25 cellular contexts compared by ENCODE assay signal in the genomic region with DNA sequence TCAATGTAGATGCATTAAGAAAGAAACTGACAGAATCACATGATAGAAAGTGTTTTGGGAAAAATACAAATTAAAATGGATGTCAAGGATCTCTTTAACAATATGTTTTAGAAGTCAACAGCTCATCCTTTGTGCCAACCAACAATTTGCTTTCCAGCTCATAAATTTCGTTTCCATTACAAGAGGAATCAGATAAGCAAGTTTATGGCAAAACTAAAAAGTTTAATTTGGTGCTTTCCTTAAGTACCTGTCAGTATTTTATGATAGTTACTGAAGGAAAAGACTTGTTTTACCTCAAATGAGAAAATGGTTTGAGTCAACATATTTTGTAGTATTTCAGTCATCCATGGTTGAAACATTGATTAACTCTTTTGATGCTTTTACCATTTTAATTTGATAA.
DNase-seq lines count a peak whose midpoint lies in the region; ATAC-seq and TF ChIP-seq lines count a peak whose summit lies in the region.
"Had no signal": no experiment of that assay in that cellular context is flagged by ENCODE, and none has a peak within 500 bp of the region (broad histone marks: within the 10 kb centered on the region; RNA-seq: fewer than 3 reads in every experiment).

No MANE protein-coding gene starts in this region.

- H3K9me3 Mint-ChIP-seq in MCF 10A (ENCODE audit: unreplicated experiment), result no peaks in the 10 kb centered on the region
- H3K9me3 Mint-ChIP-seq: CD14-positive monocyte; CD4-positive, alpha-beta memory T cell; CD8-positive, alpha-beta memory T cell had no signal

- H3K27me3 Mint-ChIP-seq in MCF 10A (ENCODE audit: insufficient read depth, unreplicated experiment), result no peaks in the 10 kb centered on the region
- H3K27me3 Mint-ChIP-seq: CD4-positive, alpha-beta memory T cell; CD4-positive, CD25-positive, alpha-beta regulatory T cell; CD8-positive, alpha-beta memory T cell had no signal

- no peaks in the 10 kb centered on the region for H3F3A ChIP-seq in GM23248 (ENCODE audit: insufficient read depth)

- H4K20me1 ChIP-seq in GM23248 (ENCODE audit: insufficient read depth), result no peaks in the 10 kb centered on the region
- H4K20me1 ChIP-seq: BLaER1 had no signal

- H3K4me2 ChIP-seq in GM23248 (ENCODE audit: unreplicated experiment), result no peak overlapping the region
- H3K4me2 ChIP-seq: BLaER1 had no signal

- H3K4me1 ChIP-seq in HEK293 (ENCODE audit: control insufficient read depth, insufficient read depth, low read length) (peaks cover 20% of the 10 kb centered on the region), GM23248 (ENCODE audit: insufficient read depth) (peaks cover 7% of the 10 kb centered on the region)
- H3K4me1 ChIP-seq: BE2C, BLaER1 had no signal

- H3K27ac ChIP-seq in HEK293 (ENCODE audit: extremely low read depth, low read depth, low read length) (no peak overlapping the region), GM23248 (no peak overlapping the region)
- H3K27ac ChIP-seq: BLaER1 had no signal

- CTCF ChIA-PET in HEK293 (lab: Yijun Ruan, JAX), result no interaction called here
- CTCF ChIA-PET in MCF 10A (lab: Yijun Ruan, JAX), result no interaction called here

- H3K36me3 Mint-ChIP-seq in MCF 10A (ENCODE audit: insufficient read depth, unreplicated experiment), result peaks cover 6% of the 10 kb centered on the region

- H3K9ac ChIP-seq in GM23248, result no peak overlapping the region
- H3K9ac ChIP-seq: BLaER1 had no signal

- DNase-seq in NCI-H345 (lab: John Stamatoyannopoulos, UW), result peak; percentile 25
- no peak for DNase-seq in NCI-H345 treated with DMSO at 0.1 percent for 48 hours (lab: John Stamatoyannopoulos, UW; ENCODE audit: unreplicated experiment)
- DNase-seq in DMS79 treated with DMSO at 0.1 percent for 48 hours (lab: John Stamatoyannopoulos, UW), result peak; percentile 94
- DNase-seq in NCI-H69 (lab: John Stamatoyannopoulos, UW), result peak; percentile 65
- DNase-seq in MCF 10A (ENCODE audit: unreplicated experiment), result no peak
- DNase-seq in GM23248, result no peak
- DNase-seq: 8988T; ACHN; BE2C; C1 segment of cervical spinal cord; CD4-positive, alpha-beta memory T cell; CD4-positive, CD25-positive, alpha-beta regulatory T cell; CD8-positive, alpha-beta memory T cell; COR-L47; DMS 273 treated with DMSO at 0.1 percent for 48 hours; DMS153; DMS53; DND-41; EL; GDM1 had no signal

- no peak overlapping the region for H3K4me3 Mint-ChIP-seq in MCF 10A (ENCODE audit: unreplicated experiment)
- H3K4me3 Mint-ChIP-seq: CD14-positive monocyte; CD4-positive, alpha-beta memory T cell; CD4-positive, CD25-positive, alpha-beta regulatory T cell; CD8-positive, alpha-beta memory T cell had no signal

- H3K27me3 ChIP-seq in GM23248 (replicated peaks; ENCODE audit: insufficient read depth), result no peaks in the 10 kb centered on the region
- H3K27me3 ChIP-seq: BE2C, BLaER1 had no signal

- intact Hi-C loops in MCF 10A (cut with micrococcal nuclease), result no loop called here

- no peaks in the 10 kb centered on the region for H3K9me2 ChIP-seq in GM23248 (ENCODE audit: insufficient read depth)

- BruUV-seq in MCF 10A (replicated peaks; lab: Mats Ljungman, UMichigan), result no TSS peak

- H3K4me3 ChIP-seq in HEK293 (ENCODE audit: low read depth, low read length) (no peak overlapping the region), GM23248 (no peak overlapping the region)
- H3K4me3 ChIP-seq: BLaER1, GM12878 had no signal

- WGBS in GM23248 (ENCODE audit: low coverage in 1 of 2, low lambda C conversion rate in 2 of 2, missing lambda C conversion rate in 2 of 2), 2 experiments, result 95% methylated on average over 1 of the region's 1 CpG

- H3K27ac Mint-ChIP-seq in MCF 10A (ENCODE audit: low read depth, unreplicated experiment), result no peak overlapping the region
- H3K27ac Mint-ChIP-seq: CD14-positive monocyte; CD4-positive, alpha-beta memory T cell; CD4-positive, CD25-positive, alpha-beta regulatory T cell had no signal

- peaks cover 20% of the 10 kb centered on the region for H3K4me1 Mint-ChIP-seq in MCF 10A (ENCODE audit: insufficient read depth, unreplicated experiment)

- H3K79me2 ChIP-seq in GM23248 (ENCODE audit: insufficient read depth), result no peaks in the 10 kb centered on the region

- H3K36me3 ChIP-seq in HEK293 (ENCODE audit: control insufficient read depth in 2 of 2, insufficient read depth in 1 of 2, low read length in 2 of 2) (no peaks in the 10 kb centered on the region), GM23248 (ENCODE audit: low read depth) (no peaks in the 10 kb centered on the region)
- H3K36me3 ChIP-seq: BE2C, BLaER1 had no signal

- no peak for TF ChIP-seq CTCF in HEK293 (tag by site-specific recombination; IDR thresholded peaks at IDR 0.05)
- no peak for TF ChIP-seq CTCF in MCF 10A (IDR thresholded peaks at IDR 0.05; ENCODE audit: unreplicated experiment)

- H2AFZ ChIP-seq in GM23248, result no peak overlapping the region

- POLR2A ChIA-PET in HEK293 (lab: Yijun Ruan, JAX), result no interaction called here
- POLR2A ChIA-PET in MCF 10A (lab: Yijun Ruan, JAX), result interaction anchor here (0.6 kb wide), 1 partner anchor 147 kb away, joined by 4 read pairs; no protein-coding TSS in a partner anchor

- no peak for ATAC-seq in HG02970 (IDR thresholded peaks at IDR 0.05; ENCODE audit: low FRiP score, unreplicated experiment)
- ATAC-seq: GM12878 had no signal

- in situ Hi-C loops in GM23248 (cut with MboI), result no loop called here

- no peaks in the 10 kb centered on the region for H3K9me3 ChIP-seq in HEK293 (ENCODE audit: control insufficient read depth, insufficient read depth, low read depth, low read length)
- no peaks in the 10 kb centered on the region for H3K9me3 ChIP-seq in GM23248 (ENCODE audit: low read depth)
- H3K9me3 ChIP-seq: BE2C, BLaER1 had no signal

TF ChIP-seq in HEK293, 187 proteins besides CTCF, POLR2A, EP300 and RAD21 (continues in another document):
- TF ChIP-seq, protein P1, sequence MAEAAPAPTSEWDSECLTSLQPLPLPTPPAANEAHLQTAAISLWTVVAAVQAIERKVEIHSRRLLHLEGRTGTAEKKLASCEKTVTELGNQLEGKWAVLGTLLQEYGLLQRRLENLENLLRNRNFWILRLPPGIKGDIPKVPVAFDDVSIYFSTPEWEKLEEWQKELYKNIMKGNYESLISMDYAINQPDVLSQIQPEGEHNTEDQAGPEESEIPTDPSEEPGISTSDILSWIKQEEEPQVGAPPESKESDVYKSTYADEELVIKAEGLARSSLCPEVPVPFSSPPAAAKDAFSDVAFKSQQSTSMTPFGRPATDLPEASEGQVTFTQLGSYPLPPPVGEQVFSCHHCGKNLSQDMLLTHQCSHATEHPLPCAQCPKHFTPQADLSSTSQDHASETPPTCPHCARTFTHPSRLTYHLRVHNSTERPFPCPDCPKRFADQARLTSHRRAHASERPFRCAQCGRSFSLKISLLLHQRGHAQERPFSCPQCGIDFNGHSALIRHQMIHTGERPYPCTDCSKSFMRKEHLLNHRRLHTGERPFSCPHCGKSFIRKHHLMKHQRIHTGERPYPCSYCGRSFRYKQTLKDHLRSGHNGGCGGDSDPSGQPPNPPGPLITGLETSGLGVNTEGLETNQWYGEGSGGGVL (tag by site-specific recombination; IDR thresholded peaks at IDR 0.05), result no peak
- TF ChIP-seq ZNF274 (IDR thresholded peaks at IDR 0.05; ENCODE audit: low read length) (no peak), ZNF274 (tag by site-specific recombination; IDR thresholded peaks at IDR 0.05; ENCODE audit: borderline replicate concordance) (no peak), ZNF596 (tag by site-specific recombination; IDR thresholded peaks at IDR 0.05) (0 out of 2 replicates have a peak, but pooled peaks have one; percentile 13), OSR2 (tag by site-specific recombination; IDR thresholded peaks at IDR 0.05) (peak; percentile 62; the same call in 1 of the 2 replicates), ZNF24 (tag by site-specific recombination; IDR thresholded peaks at IDR 0.05) (no peak), ZEB2 (tag by site-specific recombination; IDR thresholded peaks at IDR 0.05) (no peak), ZNF335 (tag by site-specific recombination; conservative IDR thresholded peaks at IDR 0.05) (no peak), ZNF76 (tag by site-specific recombination; IDR thresholded peaks at IDR 0.05; ENCODE audit: borderline replicate concordance, low read depth) (no peak), ZNF211 (tag by site-specific recombination; IDR thresholded peaks at IDR 0.05; ENCODE audit: low read depth) (no peak), IKZF3 (tag by site-specific recombination; IDR thresholded peaks at IDR 0.05) (no peak), ZNF416 (tag by site-specific recombination; IDR thresholded peaks at IDR 0.05) (no peak), ZNF670 (tag by site-specific recombination; IDR thresholded peaks at IDR 0.05; ENCODE audit: low read depth) (no peak)
- TF ChIP-seq, protein P2, sequence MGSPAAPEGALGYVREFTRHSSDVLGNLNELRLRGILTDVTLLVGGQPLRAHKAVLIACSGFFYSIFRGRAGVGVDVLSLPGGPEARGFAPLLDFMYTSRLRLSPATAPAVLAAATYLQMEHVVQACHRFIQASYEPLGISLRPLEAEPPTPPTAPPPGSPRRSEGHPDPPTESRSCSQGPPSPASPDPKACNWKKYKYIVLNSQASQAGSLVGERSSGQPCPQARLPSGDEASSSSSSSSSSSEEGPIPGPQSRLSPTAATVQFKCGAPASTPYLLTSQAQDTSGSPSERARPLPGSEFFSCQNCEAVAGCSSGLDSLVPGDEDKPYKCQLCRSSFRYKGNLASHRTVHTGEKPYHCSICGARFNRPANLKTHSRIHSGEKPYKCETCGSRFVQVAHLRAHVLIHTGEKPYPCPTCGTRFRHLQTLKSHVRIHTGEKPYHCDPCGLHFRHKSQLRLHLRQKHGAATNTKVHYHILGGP (tag by site-specific recombination; IDR thresholded peaks at IDR 0.05), result no peak
- TF ChIP-seq, protein P3, sequence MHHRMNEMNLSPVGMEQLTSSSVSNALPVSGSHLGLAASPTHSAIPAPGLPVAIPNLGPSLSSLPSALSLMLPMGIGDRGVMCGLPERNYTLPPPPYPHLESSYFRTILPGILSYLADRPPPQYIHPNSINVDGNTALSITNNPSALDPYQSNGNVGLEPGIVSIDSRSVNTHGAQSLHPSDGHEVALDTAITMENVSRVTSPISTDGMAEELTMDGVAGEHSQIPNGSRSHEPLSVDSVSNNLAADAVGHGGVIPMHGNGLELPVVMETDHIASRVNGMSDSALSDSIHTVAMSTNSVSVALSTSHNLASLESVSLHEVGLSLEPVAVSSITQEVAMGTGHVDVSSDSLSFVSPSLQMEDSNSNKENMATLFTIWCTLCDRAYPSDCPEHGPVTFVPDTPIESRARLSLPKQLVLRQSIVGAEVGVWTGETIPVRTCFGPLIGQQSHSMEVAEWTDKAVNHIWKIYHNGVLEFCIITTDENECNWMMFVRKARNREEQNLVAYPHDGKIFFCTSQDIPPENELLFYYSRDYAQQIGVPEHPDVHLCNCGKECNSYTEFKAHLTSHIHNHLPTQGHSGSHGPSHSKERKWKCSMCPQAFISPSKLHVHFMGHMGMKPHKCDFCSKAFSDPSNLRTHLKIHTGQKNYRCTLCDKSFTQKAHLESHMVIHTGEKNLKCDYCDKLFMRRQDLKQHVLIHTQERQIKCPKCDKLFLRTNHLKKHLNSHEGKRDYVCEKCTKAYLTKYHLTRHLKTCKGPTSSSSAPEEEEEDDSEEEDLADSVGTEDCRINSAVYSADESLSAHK (tag by site-specific recombination; IDR thresholded peaks at IDR 0.05), result peak; percentile 57; the same call in 1 of the 2 replicates

Comparison
In these comparisons a context has a peak if more than half of its experiments do, and no peak if none do; other contexts are left out.
1. DNase-seq: peak in NCI-H345 (single experiment), DMS79 treated with DMSO at 0.1 percent for 48 hours (single experiment) and NCI-H69 (single experiment); none in NCI-H345 treated with DMSO at 0.1 percent for 48 hours (single experiment), MCF 10A (single experiment) and GM23248 (single experiment).